ENCODE assay signal across 8 cellular contexts in genomic region chr3:9302425-9303181, GRCh38. TPM values are rescaled to one million over a fixed set of nuclear protein-coding genes. Genes with fewer than 3 reads are reported as not detected.
A peak's percentile ranks its signal among the peaks of the same experiment; 100 is the strongest.
DNase-seq lines count a peak whose midpoint lies in the region; ATAC-seq and TF ChIP-seq lines count a peak whose summit lies in the region.

No MANE protein-coding gene starts in this region.

- TF ChIP-seq CTCF in MM.1S (IDR thresholded peaks at IDR 0.05; ENCODE audit: low read length) (peak; percentile 89), ovary (IDR thresholded peaks at IDR 0.05) (peak; percentile 92), tibial artery (IDR thresholded peaks at IDR 0.05) (peak; percentile 87 to 91)

- no peak overlapping the region for H3K9ac ChIP-seq in MM.1S (ENCODE audit: low read length)

- TF ChIP-seq POLR2A in ovary (IDR thresholded peaks at IDR 0.05) = no peak

- H3K27ac ChIP-seq in MM.1S (ENCODE audit: low read length) (no peak overlapping the region), ovary (no peak overlapping the region), tibial artery (no peak overlapping the region)

- H4K20me1 ChIP-seq in MM.1S (ENCODE audit: insufficient read depth, low read length) = no peaks in the 10 kb centered on the region

- peaks cover 6% of the 10 kb centered on the region for H3K9me3 Mint-ChIP-seq in activated naive CD8-positive, alpha-beta T cell (ENCODE audit: low read depth)

- H3K4me1 ChIP-seq in MM.1S (ENCODE audit: low read length) = 0 out of 2 replicates have a peak, but pooled peaks cover 4% of the 10 kb centered on the region
- peaks cover 2% of the 10 kb centered on the region for H3K4me1 ChIP-seq in ovary (ENCODE audit: insufficient read depth)
- peaks cover 0 to 8% (median 3%) of the 10 kb centered on the region in 4 donors for H3K4me1 ChIP-seq in tibial artery

- peak; percentile 2 for DNase-seq in DMS53 treated with DMSO at 0.1 percent for 48 hours (lab: John Stamatoyannopoulos, UW; ENCODE audit: unreplicated experiment)
- DNase-seq in MM.1S = peak; percentile 71
- DNase-seq in SKM-1 treated with dmso at 0.1 percent for 144 hours (lab: John Stamatoyannopoulos, UW; ENCODE audit: unreplicated experiment) = peak; percentile 80
- DNase-seq in Right ventricle myocardium inferior (ENCODE audit: missing footprints) = peak; percentile 88
- DNase-seq in ovary = peak; percentile 80 to 92 (median 87)
- peak; percentile 62 to 77 for DNase-seq in tibial artery

- H3K9me3 ChIP-seq in MM.1S (replicated peaks; ENCODE audit: insufficient read depth, low read length) (no peaks in the 10 kb centered on the region), ovary (no peaks in the 10 kb centered on the region), tibial artery (no peaks in the 10 kb centered on the region)

- intact Hi-C loops in Right ventricle myocardium inferior (cut with DNase I) = loop anchor here (1.0 to 5.0 kb wide), 3 partner anchors 235 to 331 kb away; no protein-coding TSS in a partner anchor
- intact Hi-C loops in ovary (cut with DNase I) = loop anchor here in 3 of 4 donors (2.0 to 5.0 kb wide), 5 partner anchors 190 to 332 kb away; no protein-coding TSS in a partner anchor
- intact Hi-C loops in tibial artery (cut with DNase I; ENCODE audit: low total_unique reads) = loop anchor here (5.0 kb wide), 3 partner anchors 235 to 330 kb away; no protein-coding TSS in a partner anchor

- no peaks in the 10 kb centered on the region for H3F3A ChIP-seq in MM.1S (ENCODE audit: insufficient read depth, low read length)

- peak; percentile 86 for ATAC-seq in GM21825 (IDR thresholded peaks at IDR 0.05; ENCODE audit: unreplicated experiment)
- peak; percentile 94 for ATAC-seq in Right ventricle myocardium inferior

- no peaks in the 10 kb centered on the region for H3K36me3 Mint-ChIP-seq in activated naive CD8-positive, alpha-beta T cell

- peak overlapping the region; percentile 53 for H3K4me3 Mint-ChIP-seq in activated naive CD8-positive, alpha-beta T cell

- H3K27me3 Mint-ChIP-seq in activated naive CD8-positive, alpha-beta T cell = peaks cover 3% of the 10 kb centered on the region

- peak overlapping the region; percentile 77 for H3K4me2 ChIP-seq in MM.1S (ENCODE audit: low read depth, low read length)

- H3K4me1 Mint-ChIP-seq in activated naive CD8-positive, alpha-beta T cell (ENCODE audit: low read depth) = peaks cover 6% of the 10 kb centered on the region

- H3K9me2 ChIP-seq in MM.1S (replicated peaks; ENCODE audit: insufficient read depth, low read length) = no peaks in the 10 kb centered on the region

- H3K27ac Mint-ChIP-seq in activated naive CD8-positive, alpha-beta T cell = no peak overlapping the region

- no peak for TF ChIP-seq EP300 in ovary (IDR thresholded peaks at IDR 0.05)

- peak overlapping the region; percentile 77 for H2AFZ ChIP-seq in MM.1S (ENCODE audit: low read length)

- WGBS in ovary, 3 donors = 13 to 14% (median 14%) methylated on average over 24 of the region's 24 CpGs

- H3K4me3 ChIP-seq in MM.1S (ENCODE audit: low read length) = no peak overlapping the region; the same call in 1 of the 2 replicates
- peak overlapping the region; percentile 17 for H3K4me3 ChIP-seq in ovary
- H3K4me3 ChIP-seq in tibial artery = peak overlapping the region in 1 of 2 donors; percentile 11

- H3K36me3 ChIP-seq in MM.1S (replicated peaks; ENCODE audit: insufficient read depth, low read length) = no peaks in the 10 kb centered on the region
- H3K36me3 ChIP-seq in ovary = no peaks in the 10 kb centered on the region
- no peaks in the 10 kb centered on the region for H3K36me3 ChIP-seq in tibial artery

- no peaks in the 10 kb centered on the region for H3K27me3 ChIP-seq in MM.1S (replicated peaks; ENCODE audit: insufficient read depth, low read length)
- no peaks in the 10 kb centered on the region for H3K27me3 ChIP-seq in ovary
- peaks cover 0 to 2% of the 10 kb centered on the region in 2 donors for H3K27me3 ChIP-seq in tibial artery

- H3K79me2 ChIP-seq in MM.1S (ENCODE audit: low read length) = no peaks in the 10 kb centered on the region

RNA-seq across cellular contexts. Expression of gene SRGAP3, which starts 53.2 kb away (rescaled TPM):
- 6.1 TPM for total RNA-seq in Right ventricle myocardium inferior
- total RNA-seq in ovary = 10 to 100 TPM in 6 of 7 donors, 1 to 10 TPM in 1; 6.4 to 36.8 (median 15.8) TPM
- 1 to 10 TPM; 2.1 to 6.2 TPM for polyA plus RNA-seq in ovary

Comparison
In these comparisons a context has a peak if more than half of its experiments do, and no peak if none do; other contexts are left out.
1. DNase-seq: peak in every context shown above with its lines; median percentile 88 in Right ventricle myocardium inferior; 87 in ovary; 80 in SKM-1 treated with dmso at 0.1 percent for 144 hours; 71 in MM.1S; 70 in tibial artery; 2 in DMS53 treated with DMSO at 0.1 percent for 48 hours.